Comparison of ENCODE assay signal across 14 cellular contexts in genomic region chr7:99038086-99038855, GRCh38.
"Had no signal": no experiment of that assay in that cellular context is flagged by ENCODE, and none has a peak within 500 bp of the region (broad histone marks: within the 10 kb centered on the region; RNA-seq: fewer than 3 reads in every experiment).

No MANE protein-coding gene starts in this region.

- H3K4me2 ChIP-seq: hepatocyte had no signal

- H3K4me3 Mint-ChIP-seq: activated CD8-positive, alpha-beta T cell treated with anti-CD3 and anti-CD28 coated beads, Interleukin-2, amount 10 ng/mL, durations not matched to agents 7 days and 5 days; naive thymus-derived CD4-positive, alpha-beta T cell; T-helper 17 cell had no signal

- H3K9me3 Mint-ChIP-seq: naive thymus-derived CD4-positive, alpha-beta T cell had no signal

- H2AFZ ChIP-seq: hepatocyte had no signal

- H3K27me3 Mint-ChIP-seq: naive thymus-derived CD4-positive, alpha-beta T cell; T-helper 17 cell had no signal

- ATAC-seq: activated CD8-positive, alpha-beta T cell treated with anti-CD3 and anti-CD28 coated beads, Interleukin-2, amount 10 ng/mL, durations not matched to agents 7 days and 5 days; body of pancreas; naive thymus-derived CD4-positive, alpha-beta T cell; pancreas; T-helper 17 cell had no signal

- DNase-seq: activated CD4-positive, alpha-beta T cell treated with anti-CD3 and anti-CD28 coated beads for 4 hours; activated CD8-positive, alpha-beta T cell treated with anti-CD3 and anti-CD28 coated beads, Interleukin-2, amount 10 ng/mL, durations not matched to agents 7 days and 5 days; activated naive CD4-positive, alpha-beta T cell treated with Interleukin-2 at 50 U/mL for 16 hours; body of pancreas; caudate nucleus; left ventricle myocardium inferior; naive thymus-derived CD4-positive, alpha-beta T cell; stimulated activated CD4-positive, alpha-beta T cell treated with anti-CD3 and anti-CD28 coated beads, Interleukin-1b, Interleukin-23, amount 100 ng/mL, for 48 hours; stomach; T-helper 17 cell had no signal

- H3K27ac Mint-ChIP-seq: activated CD8-positive, alpha-beta T cell treated with anti-CD3 and anti-CD28 coated beads, Interleukin-2, amount 10 ng/mL, durations not matched to agents 7 days and 5 days had no signal

- H3K27me3 ChIP-seq: body of pancreas, esophagus muscularis mucosa, hepatocyte, pancreas, stomach, vagina had no signal

- H3K4me3 ChIP-seq: body of pancreas, esophagus muscularis mucosa, hepatocyte, left ventricle myocardium inferior, pancreas, stomach, vagina had no signal

- H3K27ac ChIP-seq: body of pancreas, esophagus muscularis mucosa, hepatocyte, left ventricle myocardium inferior, pancreas, stomach, vagina had no signal

- H3K9me3 ChIP-seq: body of pancreas, esophagus muscularis mucosa, left ventricle myocardium inferior, pancreas, stomach, vagina had no signal
